In the genomic region with DNA sequence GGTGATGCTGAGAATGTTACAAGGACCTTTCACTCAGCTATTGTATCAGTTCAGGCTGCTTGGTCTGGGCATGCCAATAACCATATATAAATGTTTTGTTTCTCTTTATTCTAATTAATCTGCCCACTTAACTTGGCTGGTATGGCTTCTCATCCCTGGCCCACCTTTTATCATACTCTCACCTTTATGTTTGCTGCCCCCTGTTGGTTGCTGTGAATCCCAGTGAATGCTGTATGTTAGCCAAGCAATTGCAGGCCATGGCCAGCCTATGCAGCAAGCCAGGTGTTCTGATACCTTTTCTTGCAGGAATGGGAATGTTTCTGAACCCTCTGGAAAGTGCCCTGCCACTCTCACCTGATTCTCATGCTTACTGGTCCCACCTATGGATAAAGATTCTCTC, we compare ENCODE assay signal across 2 cellular contexts.
TF ChIP-seq lines count a peak whose summit lies in the region.

No MANE protein-coding gene starts in this region.

TF ChIP-seq in SK-N-SH, 30 proteins besides CTCF, POLR2A, EP300 and RAD21 (continued from another document):
- no peak for TF ChIP-seq PBX3 (IDR thresholded peaks at IDR 0.05)

TF ChIP-seq in SK-N-SH treated with all-trans-retinoic acid at 6 μM for 48 hours, 23 proteins besides CTCF, POLR2A, EP300 and RAD21 (continued from another document):
- no peak for TF ChIP-seq PATZ1 (CRISPR knock-in tag; IDR thresholded peaks at IDR 0.05; ENCODE audit: borderline replicate concordance)
- TF ChIP-seq GLIS3 (CRISPR knock-in tag; IDR thresholded peaks at IDR 0.05): no peak
- TF ChIP-seq ZNF70 (CRISPR knock-in tag; IDR thresholded peaks at IDR 0.05): no peak
- no peak for TF ChIP-seq ARNTL (CRISPR knock-in tag; IDR thresholded peaks at IDR 0.05; ENCODE audit: borderline replicate concordance, low read depth)
- no peak for TF ChIP-seq PPARA (CRISPR knock-in tag; IDR thresholded peaks at IDR 0.05; ENCODE audit: borderline replicate concordance)
- no peak for TF ChIP-seq CSDC2 (CRISPR knock-in tag; IDR thresholded peaks at IDR 0.05)
- no peak for TF ChIP-seq BACH2 (CRISPR knock-in tag; IDR thresholded peaks at IDR 0.05; ENCODE audit: borderline replicate concordance)
- TF ChIP-seq, protein P1, sequence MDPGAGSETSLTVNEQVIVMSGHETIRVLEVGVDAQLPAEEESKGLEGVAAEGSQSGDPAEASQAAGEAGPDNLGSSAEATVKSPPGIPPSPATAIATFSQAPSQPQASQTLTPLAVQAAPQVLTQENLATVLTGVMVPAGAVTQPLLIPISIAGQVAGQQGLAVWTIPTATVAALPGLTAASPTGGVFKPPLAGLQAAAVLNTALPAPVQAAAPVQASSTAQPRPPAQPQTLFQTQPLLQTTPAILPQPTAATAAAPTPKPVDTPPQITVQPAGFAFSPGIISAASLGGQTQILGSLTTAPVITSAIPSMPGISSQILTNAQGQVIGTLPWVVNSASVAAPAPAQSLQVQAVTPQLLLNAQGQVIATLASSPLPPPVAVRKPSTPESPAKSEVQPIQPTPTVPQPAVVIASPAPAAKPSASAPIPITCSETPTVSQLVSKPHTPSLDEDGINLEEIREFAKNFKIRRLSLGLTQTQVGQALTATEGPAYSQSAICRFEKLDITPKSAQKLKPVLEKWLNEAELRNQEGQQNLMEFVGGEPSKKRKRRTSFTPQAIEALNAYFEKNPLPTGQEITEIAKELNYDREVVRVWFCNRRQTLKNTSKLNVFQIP (CRISPR knock-in tag; IDR thresholded peaks at IDR 0.05; ENCODE audit: borderline replicate concordance, low read depth): no peak
- no peak for TF ChIP-seq ZNF565 (CRISPR knock-in tag; conservative IDR thresholded peaks at IDR 0.05; ENCODE audit: low read depth)
- TF ChIP-seq TOX (CRISPR knock-in tag; IDR thresholded peaks at IDR 0.05; ENCODE audit: borderline replicate concordance): no peak
- TF ChIP-seq ESRRG (CRISPR knock-in tag; IDR thresholded peaks at IDR 0.05): no peak
- TF ChIP-seq ZC3H10 (CRISPR knock-in tag; IDR thresholded peaks at IDR 0.05): no peak
- TF ChIP-seq RARB (CRISPR knock-in tag; IDR thresholded peaks at IDR 0.05): no peak
